Comparison of ENCODE assay signal across 26 cellular contexts in genomic region chr22:39958009-39958711, GRCh38. TPM values are rescaled to one million over a fixed set of nuclear protein-coding genes. Genes with fewer than 3 reads are reported as not detected.
DNase-seq lines count a peak whose midpoint lies in the region; ATAC-seq lines count a peak whose summit lies in the region.
"Had no signal": no experiment of that assay in that cellular context is flagged by ENCODE, and none has a peak within 500 bp of the region (broad histone marks: within the 10 kb centered on the region; RNA-seq: fewer than 3 reads in every experiment).

No MANE protein-coding gene starts in this region.

- no peak for ATAC-seq in activated CD8-positive, alpha-beta T cell treated with anti-CD3 and anti-CD28 coated beads, Interleukin-2, amount 10 ng/mL, durations not matched to agents 7 days and 5 days
- ATAC-seq in naive B cell (ENCODE audit: low read depth in 2 of 2) (no peak), GM21528 (IDR thresholded peaks at IDR 0.05; ENCODE audit: low FRiP score, unreplicated experiment) (no peak)
- ATAC-seq: heart left ventricle, left cardiac atrium had no signal

- intact Hi-C loops in activated CD4-positive, alpha-beta T cell treated with anti-CD3 and anti-CD28 coated beads, Interleukin-2, amount 10 ng/mL, durations not matched to agents 24 days and 14 days (cut with micrococcal nuclease) = loop anchor here (5.0 kb wide), 1 partner anchor 34 kb away; the partner anchor contains the start of gene FAM83F
- intact Hi-C loops in CD4-positive, alpha-beta memory T cell (cut with micrococcal nuclease) = loop anchor here (2.0 to 5.0 kb wide), 2 partner anchors 13 to 389 kb away; partner anchors contain the start of gene ADSL
- intact Hi-C loops in cardiac septum (cut with DNase I) = no loop called here

- peaks cover 66% of the 10 kb centered on the region for H3K4me1 Mint-ChIP-seq in activated CD4-positive, alpha-beta T cell treated with anti-CD3 and anti-CD28 coated beads, Interleukin-2, amount 10 ng/mL, durations not matched to agents 24 days and 14 days
- H3K4me1 Mint-ChIP-seq in CD4-positive, alpha-beta memory T cell = peaks cover 58 to 82% (median 70%) of the 10 kb centered on the region in 4 donors
- peaks cover 96% of the 10 kb centered on the region for H3K4me1 Mint-ChIP-seq in activated CD8-positive, alpha-beta T cell treated with anti-CD3 and anti-CD28 coated beads, Interleukin-2, amount 10 ng/mL, durations not matched to agents 7 days and 5 days (ENCODE audit: low read depth)
- H3K4me1 Mint-ChIP-seq in naive B cell = peaks cover 50 to 64% (median 54%) of the 10 kb centered on the region in 3 donors

- H3K9me3 ChIP-seq in CD4-positive, alpha-beta memory T cell (ENCODE audit: control insufficient read depth in 1 of 2, low read length in 2 of 2) = no peaks in the 10 kb centered on the region
- H3K9me3 ChIP-seq: HAP-1, heart left ventricle, testis, uterus had no signal

- peaks cover 56% of the 10 kb centered on the region for H3K36me3 ChIP-seq in CD4-positive, alpha-beta memory T cell (ENCODE audit: insufficient read depth, low read length)
- H3K36me3 ChIP-seq: brain microvascular endothelial cell, HAP-1, uterus had no signal

- H3K27ac ChIP-seq in CD4-positive, alpha-beta memory T cell (ENCODE audit: low read depth, low read length) = no peak overlapping the region
- H3K27ac ChIP-seq: brain microvascular endothelial cell, heart left ventricle, testis, uterus had no signal

- peak overlapping the region; percentile 56 for H3K27ac Mint-ChIP-seq in activated CD4-positive, alpha-beta T cell treated with anti-CD3 and anti-CD28 coated beads, Interleukin-2, amount 10 ng/mL, durations not matched to agents 24 days and 14 days
- peak overlapping the region; percentile 61 to 92 (median 88) for H3K27ac Mint-ChIP-seq in CD4-positive, alpha-beta memory T cell
- peak overlapping the region; percentile 83 for H3K27ac Mint-ChIP-seq in activated CD8-positive, alpha-beta T cell treated with anti-CD3 and anti-CD28 coated beads, Interleukin-2, amount 10 ng/mL, durations not matched to agents 7 days and 5 days
- peak overlapping the region in 1 of 6 donors; percentile 82 for H3K27ac Mint-ChIP-seq in naive B cell

- no peaks in the 10 kb centered on the region for H3K27me3 Mint-ChIP-seq in activated CD4-positive, alpha-beta T cell treated with anti-CD3 and anti-CD28 coated beads, Interleukin-2, amount 10 ng/mL, durations not matched to agents 24 days and 14 days
- no peaks in the 10 kb centered on the region for H3K27me3 Mint-ChIP-seq in CD4-positive, alpha-beta memory T cell
- no peaks in the 10 kb centered on the region for H3K27me3 Mint-ChIP-seq in activated CD8-positive, alpha-beta T cell treated with anti-CD3 and anti-CD28 coated beads, Interleukin-2, amount 10 ng/mL, durations not matched to agents 7 days and 5 days (ENCODE audit: low read depth)
- H3K27me3 Mint-ChIP-seq in naive B cell = peaks cover 5 to 19% (median 7%) of the 10 kb centered on the region in 3 donors

- H3K27me3 ChIP-seq in CD4-positive, alpha-beta memory T cell (ENCODE audit: insufficient read depth, low read length) = no peaks in the 10 kb centered on the region
- H3K27me3 ChIP-seq: brain microvascular endothelial cell, testis, uterus had no signal

- POLR2A ChIA-PET in CD4-positive, alpha-beta memory T cell (lab: Charles Lee; ENCODE audit: partially characterized antibody) = interaction anchor here (0.8 to 2.1 kb wide), 3 partner anchors 10 to 35 kb away, joined by 3 to 5 read pairs (median 3); no protein-coding TSS in a partner anchor
- POLR2A ChIA-PET in activated CD8-positive, alpha-beta T cell treated with anti-CD3 and anti-CD28 coated beads, Interleukin-2, amount 10 ng/mL, durations not matched to agents 7 days and 5 days (lab: Charles Lee) = no interaction called here

- peaks cover 80% of the 10 kb centered on the region for H3K4me1 ChIP-seq in CD4-positive, alpha-beta memory T cell (ENCODE audit: insufficient read depth, low read length)
- H3K4me1 ChIP-seq: HAP-1, uterus had no signal

- DNase-seq in activated CD4-positive, alpha-beta T cell treated with anti-CD3 and anti-CD28 coated beads, Interleukin-2, amount 10 ng/mL, durations not matched to agents 24 days and 14 days = no peak
- DNase-seq in activated CD4-positive, alpha-beta T cell treated with anti-CD3 and anti-CD28 coated beads for 1 hour = no peak
- DNase-seq in CD4-positive, alpha-beta memory T cell = no peak
- DNase-seq in activated CD8-positive, alpha-beta T cell treated with anti-CD3 and anti-CD28 coated beads, Interleukin-2, amount 10 ng/mL, durations not matched to agents 7 days and 5 days = no peak
- DNase-seq in naive B cell (no peak), cardiac septum (ENCODE audit: low spot score) (no peak), epidermal melanocyte (ENCODE audit: insufficient read length, low spot score) (no peak)
- DNase-seq: activated CD8-positive, alpha-beta memory T cell treated with anti-CD3 and anti-CD28 coated beads for 24 hours; AML-193; brain microvascular endothelial cell; DMS79 treated with DMSO at 0.1 percent for 48 hours; effector CD4-positive, alpha-beta T cell; foreskin fibroblast; heart left ventricle; left cardiac atrium; mammary epithelial cell; NCI-H2081; NCI-H345; NCI-H748 treated with DMSO at 0.1 percent for 48 hours; occipital lobe; testis; uterus had no signal

- no peak overlapping the region for H3K4me3 Mint-ChIP-seq in activated CD4-positive, alpha-beta T cell treated with anti-CD3 and anti-CD28 coated beads, Interleukin-2, amount 10 ng/mL, durations not matched to agents 24 days and 14 days
- H3K4me3 Mint-ChIP-seq in CD4-positive, alpha-beta memory T cell = peak overlapping the region in 5 of 8 donors; percentile 15 to 53 (median 44)
- peak overlapping the region; percentile 4 for H3K4me3 Mint-ChIP-seq in activated CD8-positive, alpha-beta T cell treated with anti-CD3 and anti-CD28 coated beads, Interleukin-2, amount 10 ng/mL, durations not matched to agents 7 days and 5 days
- peak overlapping the region in 6 of 8 donors; percentile 37 to 85 (median 55) for H3K4me3 Mint-ChIP-seq in naive B cell

- H3K4me3 ChIP-seq in CD4-positive, alpha-beta memory T cell (ENCODE audit: low read length in 2 of 2) = no peak overlapping the region
- H3K4me3 ChIP-seq: HAP-1, heart left ventricle, testis, uterus had no signal

- CTCF ChIA-PET in CD4-positive, alpha-beta memory T cell (lab: Charles Lee; ENCODE audit: partially characterized antibody) = interaction anchor here (0.8 to 1.6 kb wide), 2 partner anchors 33 to 67 kb away, joined by 3 read pairs; no protein-coding TSS in a partner anchor
- CTCF ChIA-PET in activated CD8-positive, alpha-beta T cell treated with anti-CD3 and anti-CD28 coated beads, Interleukin-2, amount 10 ng/mL, durations not matched to agents 7 days and 5 days (lab: Charles Lee) = interaction anchor here (1.6 to 2.0 kb wide), 2 partner anchors 12 to 25 kb away, joined by 5 to 7 read pairs; no protein-coding TSS in a partner anchor

- no peaks in the 10 kb centered on the region for H3K9me3 Mint-ChIP-seq in activated CD4-positive, alpha-beta T cell treated with anti-CD3 and anti-CD28 coated beads, Interleukin-2, amount 10 ng/mL, durations not matched to agents 24 days and 14 days
- H3K9me3 Mint-ChIP-seq in CD4-positive, alpha-beta memory T cell = no peaks in the 10 kb centered on the region
- no peaks in the 10 kb centered on the region for H3K9me3 Mint-ChIP-seq in activated CD8-positive, alpha-beta T cell treated with anti-CD3 and anti-CD28 coated beads, Interleukin-2, amount 10 ng/mL, durations not matched to agents 7 days and 5 days (ENCODE audit: insufficient read depth)
- no peaks in the 10 kb centered on the region for H3K9me3 Mint-ChIP-seq in naive B cell

- H3K36me3 Mint-ChIP-seq in activated CD4-positive, alpha-beta T cell treated with anti-CD3 and anti-CD28 coated beads, Interleukin-2, amount 10 ng/mL, durations not matched to agents 24 days and 14 days (ENCODE audit: low read depth) = peaks cover 71% of the 10 kb centered on the region
- peaks cover 60 to 77% of the 10 kb centered on the region in 2 donors for H3K36me3 Mint-ChIP-seq in CD4-positive, alpha-beta memory T cell
- H3K36me3 Mint-ChIP-seq in activated CD8-positive, alpha-beta T cell treated with anti-CD3 and anti-CD28 coated beads, Interleukin-2, amount 10 ng/mL, durations not matched to agents 7 days and 5 days (ENCODE audit: low read depth) = peaks cover 93% of the 10 kb centered on the region
- peaks cover 35 to 46% of the 10 kb centered on the region in 2 donors for H3K36me3 Mint-ChIP-seq in naive B cell

RNA-seq across cellular contexts. Expression of gene TMA7B, which starts 2.0 kb away (rescaled TPM):
- total RNA-seq in activated CD4-positive, alpha-beta T cell treated with anti-CD3 and anti-CD28 coated beads, Interleukin-2, amount 10 ng/mL, durations not matched to agents 24 days and 14 days = 0.90 and 0.96 TPM in 2 replicates
- 10 to 100 TPM in 1 of 2 experiments, 1 to 10 TPM in 1; 9.3 to 10.2 TPM for total RNA-seq in CD4-positive, alpha-beta memory T cell
- polyA plus RNA-seq in CD4-positive, alpha-beta memory T cell = 1 to 10 TPM in 1 of 2 donors, not detected in 1; 3.3 TPM
- total RNA-seq in activated CD8-positive, alpha-beta T cell treated with anti-CD3 and anti-CD28 coated beads, Interleukin-2, amount 10 ng/mL, durations not matched to agents 7 days and 5 days = 1 to 10 TPM; 8.6 to 8.7 TPM
- polyA plus RNA-seq in naive B cell (ENCODE audit: low read depth in 6 of 6) = 1 to 10 TPM in 3 of 6 donors, under 1 TPM in 3; 0.60 to 3.3 (median 0.96) TPM
- not detected for total RNA-seq in cardiac septum
- total RNA-seq: left cardiac atrium, M059J, mammary epithelial cell, occipital lobe, uterus had no signal
- polyA plus RNA-seq: heart left ventricle, mammary epithelial cell had no signal

RNA-seq across cellular contexts. Expression of gene FAM83F, which starts 36.6 kb away (rescaled TPM):
- 0.17 and 0.23 TPM in 2 replicates for total RNA-seq in activated CD4-positive, alpha-beta T cell treated with anti-CD3 and anti-CD28 coated beads, Interleukin-2, amount 10 ng/mL, durations not matched to agents 24 days and 14 days
- total RNA-seq in CD4-positive, alpha-beta memory T cell = under 1 TPM in 1 of 2 experiments, not detected in 1; 0.29 TPM
- polyA plus RNA-seq in CD4-positive, alpha-beta memory T cell = not detected
- under 1 TPM; 0.03 to 0.11 TPM for total RNA-seq in activated CD8-positive, alpha-beta T cell treated with anti-CD3 and anti-CD28 coated beads, Interleukin-2, amount 10 ng/mL, durations not matched to agents 7 days and 5 days
- polyA plus RNA-seq in naive B cell (ENCODE audit: low read depth in 6 of 6) = under 1 TPM in 1 of 6 donors, not detected in 5; 0.05 TPM
- 2.3 TPM for total RNA-seq in cardiac septum
- total RNA-seq: M059J, SK-MEL-5 had no signal

RNA-seq across cellular contexts. Expression of gene GRAP2, which starts 57.3 kb away (rescaled TPM):
- 34.4 and 38.4 TPM in 2 replicates for total RNA-seq in activated CD4-positive, alpha-beta T cell treated with anti-CD3 and anti-CD28 coated beads, Interleukin-2, amount 10 ng/mL, durations not matched to agents 24 days and 14 days
- total RNA-seq in CD4-positive, alpha-beta memory T cell = 100 to 1,000 TPM; 134 to 140 TPM
- polyA plus RNA-seq in CD4-positive, alpha-beta memory T cell = 10 to 100 TPM; 53.1 to 86.7 TPM
- 100 to 1,000 TPM; 235 to 239 TPM for total RNA-seq in activated CD8-positive, alpha-beta T cell treated with anti-CD3 and anti-CD28 coated beads, Interleukin-2, amount 10 ng/mL, durations not matched to agents 7 days and 5 days
- polyA plus RNA-seq in naive B cell (ENCODE audit: low read depth in 6 of 6) = 10 to 100 TPM in 5 of 6 donors, 1 to 10 TPM in 1; 7.7 to 37.7 (median 18.7) TPM
- total RNA-seq in cardiac septum = 1.2 TPM

Comparison
In these comparisons a context has a peak if more than half of its experiments do, and no peak if none do; other contexts are left out.
1. RNA of gene GRAP2, which starts 57.3 kb away (total RNA-seq): 235 to 239 TPM in activated CD8-positive, alpha-beta T cell treated with anti-CD3 and anti-CD28 coated beads, Interleukin-2, amount 10 ng/mL, durations not matched to agents 7 days and 5 days, 134 to 140 TPM in CD4-positive, alpha-beta memory T cell and 34.4 to 38.4 TPM in activated CD4-positive, alpha-beta T cell treated with anti-CD3 and anti-CD28 coated beads, Interleukin-2, amount 10 ng/mL, durations not matched to agents 24 days and 14 days; 1.2 TPM in cardiac septum (single experiment); every median in the first group is over 10 times any median in the second.